In genomic region chr15:34572921-34573320, GRCh38 we compare ENCODE assay signal across 5 cellular contexts. TPM values are rescaled to one million over a fixed set of nuclear protein-coding genes. Genes with fewer than 3 reads are reported as not detected.
A peak's percentile ranks its signal among the peaks of the same experiment; 100 is the strongest.
DNase-seq lines count a peak whose midpoint lies in the region; ATAC-seq, FAIRE-seq and TF ChIP-seq lines count a peak whose summit lies in the region.
"Not testable (repeated sequence)": the region's sequence is repeated elsewhere in the genome, so short reads cannot be mapped to it uniquely, and the experiment has no call there.

No MANE protein-coding gene starts in this region.

- not testable (repeated sequence) for H3K4me2 ChIP-seq in HepG2 (ENCODE audit: low read depth, low read length)

- not testable (repeated sequence) for H3K36me3 Mint-ChIP-seq in activated CD4-positive, alpha-beta T cell treated with anti-CD3 and anti-CD28 coated beads, Interleukin-2, amount 10 ng/mL, durations not matched to agents 24 days and 14 days (ENCODE audit: low read depth); activated T-helper 2 cell treated with anti-CD3 and anti-CD28 coated beads, Interferon-gamma antibody, Interleukin-2, Interleukin-4, amounts not matched to agents 10 μg/mL and 5 μg/mL and 100 μg/mL, durations not matched to agents 14 hours and 24 hours and 36 hours (ENCODE audit: low read depth)

- H3K79me2 ChIP-seq in HepG2 (ENCODE audit: insufficient read depth, low read length), result peaks cover 34% of the 10 kb centered on the region

- POLR2A ChIA-PET in HepG2 (lab: Yijun Ruan, JAX), result not testable (repeated sequence)

- H3K9me3 Mint-ChIP-seq in activated CD4-positive, alpha-beta T cell treated with anti-CD3 and anti-CD28 coated beads, Interleukin-2, amount 10 ng/mL, durations not matched to agents 24 days and 14 days; activated T-helper 2 cell treated with anti-CD3 and anti-CD28 coated beads, Interferon-gamma antibody, Interleukin-2, Interleukin-4, amounts not matched to agents 10 μg/mL and 5 μg/mL and 100 μg/mL, durations not matched to agents 14 hours and 24 hours and 36 hours: not testable (repeated sequence)

- H3K9me3 ChIP-seq in HepG2 (ENCODE audit: low read length), result not testable (repeated sequence)

- not testable (repeated sequence) for H3K9ac ChIP-seq in HepG2 (ENCODE audit: insufficient read depth, low read depth, low read length)

- not testable (repeated sequence) for FAIRE-seq in HepG2 (lab: Jason Lieb, UNC)

- not testable (repeated sequence) for TF ChIP-seq EP300 in HepG2 (IDR thresholded peaks at IDR 0.05; ENCODE audit: low read depth in 2 of 2, low read length in 2 of 2); HepG2 (CRISPR knock-in tag; IDR thresholded peaks at IDR 0.05; ENCODE audit: borderline replicate concordance)

- peaks cover 28% of the 10 kb centered on the region for H3K4me1 Mint-ChIP-seq in activated CD4-positive, alpha-beta T cell treated with anti-CD3 and anti-CD28 coated beads, Interleukin-2, amount 10 ng/mL, durations not matched to agents 24 days and 14 days
- peaks cover 25% of the 10 kb centered on the region for H3K4me1 Mint-ChIP-seq in activated T-helper 2 cell treated with anti-CD3 and anti-CD28 coated beads, Interferon-gamma antibody, Interleukin-2, Interleukin-4, amounts not matched to agents 10 μg/mL and 5 μg/mL and 100 μg/mL, durations not matched to agents 14 hours and 24 hours and 36 hours (ENCODE audit: low read depth)

- intact Hi-C loops in activated CD4-positive, alpha-beta T cell treated with anti-CD3 and anti-CD28 coated beads, Interleukin-2, amount 10 ng/mL, durations not matched to agents 24 days and 14 days (cut with micrococcal nuclease); activated T-helper 2 cell treated with anti-CD3 and anti-CD28 coated beads, Interferon-gamma antibody, Interleukin-2, Interleukin-4, amounts not matched to agents 10 μg/mL and 5 μg/mL and 100 μg/mL, durations not matched to agents 14 hours and 24 hours and 36 hours (cut with micrococcal nuclease); HepG2 (cut with micrococcal nuclease; ENCODE audit: unreplicated experiment): not testable (repeated sequence)

- H3K27ac ChIP-seq in HepG2 (ENCODE audit: extremely low read length, insufficient read depth, low read length), result not testable (repeated sequence)

- not testable (repeated sequence) for H3K36me3 ChIP-seq in HepG2 (replicated peaks in 1 of 2; ENCODE audit: control insufficient read depth in 1 of 2, insufficient read depth in 2 of 2, low read length in 2 of 2)

- H2AFZ ChIP-seq in HepG2 (ENCODE audit: low read length), result not testable (repeated sequence)

- H3K4me1 ChIP-seq in HepG2 (ENCODE audit: insufficient read depth, low read length), result peaks cover 24% of the 10 kb centered on the region

- in situ Hi-C loops in HepG2 (cut with HindIII; ENCODE audit: extremely low pct_ligation_motif_present, low pct_unique_long_range_greater_than_20kb), result not testable (repeated sequence)

- 72% methylated on average over 6 of the region's 6 CpGs for WGBS in HepG2 (ENCODE audit: low lambda C conversion rate)

- CTCF ChIA-PET in HepG2 (lab: Yijun Ruan, JAX; ENCODE audit: low intra/inter-chr PET ratio, low total read pairs), result not testable (repeated sequence)

- not testable (repeated sequence) for H3K27me3 Mint-ChIP-seq in activated CD4-positive, alpha-beta T cell treated with anti-CD3 and anti-CD28 coated beads, Interleukin-2, amount 10 ng/mL, durations not matched to agents 24 days and 14 days; activated T-helper 2 cell treated with anti-CD3 and anti-CD28 coated beads, Interferon-gamma antibody, Interleukin-2, Interleukin-4, amounts not matched to agents 10 μg/mL and 5 μg/mL and 100 μg/mL, durations not matched to agents 14 hours and 24 hours and 36 hours (ENCODE audit: low read depth)

- not testable (repeated sequence) for H3K4me3 ChIP-seq in HepG2 (replicated peaks in 1 of 3; ENCODE audit: insufficient read depth in 1 of 3, low read depth in 2 of 3, low read length in 3 of 3)

- not testable (repeated sequence) for BruUV-seq in HepG2 (replicated peaks; lab: Mats Ljungman, UMichigan)

- not testable (repeated sequence) for TF ChIP-seq RAD21 in HepG2 (CRISPR knock-in tag; IDR thresholded peaks at IDR 0.05)

- not testable (repeated sequence) for H3K4me3 Mint-ChIP-seq in activated CD4-positive, alpha-beta T cell treated with anti-CD3 and anti-CD28 coated beads, Interleukin-2, amount 10 ng/mL, durations not matched to agents 24 days and 14 days; activated T-helper 2 cell treated with anti-CD3 and anti-CD28 coated beads, Interferon-gamma antibody, Interleukin-2, Interleukin-4, amounts not matched to agents 10 μg/mL and 5 μg/mL and 100 μg/mL, durations not matched to agents 14 hours and 24 hours and 36 hours (ENCODE audit: low read depth)

- not testable (repeated sequence) for TF ChIP-seq CTCF in HepG2 (CRISPR knock-in tag; IDR thresholded peaks at IDR 0.05)

- ATAC-seq in GM19397 (IDR thresholded peaks at IDR 0.05; ENCODE audit: unreplicated experiment), result peak; percentile 40
- ATAC-seq in HG03097 (IDR thresholded peaks at IDR 0.05; ENCODE audit: low FRiP score, unreplicated experiment), result peak; percentile 52
- ATAC-seq in HepG2, result peak; percentile 29; the same call in 1 of the 3 replicates

- H4K20me1 ChIP-seq in HepG2 (ENCODE audit: insufficient read depth, low read length), result not testable (repeated sequence)

- DNase-seq in activated CD4-positive, alpha-beta T cell treated with anti-CD3 and anti-CD28 coated beads, Interleukin-2, amount 10 ng/mL, durations not matched to agents 24 days and 14 days, result peak; percentile 35
- not testable (repeated sequence) for DNase-seq in activated T-helper 2 cell treated with anti-CD3 and anti-CD28 coated beads, Interferon-gamma antibody, Interleukin-2, Interleukin-4, amounts not matched to agents 10 μg/mL and 5 μg/mL and 100 μg/mL, durations not matched to agents 14 hours and 24 hours and 36 hours (ENCODE audit: low spot score); HepG2 (ENCODE audit: low spot score)

- not testable (repeated sequence) for H3K27ac Mint-ChIP-seq in activated CD4-positive, alpha-beta T cell treated with anti-CD3 and anti-CD28 coated beads, Interleukin-2, amount 10 ng/mL, durations not matched to agents 24 days and 14 days
- H3K27ac Mint-ChIP-seq in activated T-helper 2 cell treated with anti-CD3 and anti-CD28 coated beads, Interferon-gamma antibody, Interleukin-2, Interleukin-4, amounts not matched to agents 10 μg/mL and 5 μg/mL and 100 μg/mL, durations not matched to agents 14 hours and 24 hours and 36 hours, result peak overlapping the region; percentile 60

- not testable (repeated sequence) for H3K27me3 ChIP-seq in HepG2 (ENCODE audit: control insufficient read depth in 1 of 2, insufficient read depth in 2 of 2, low read length in 2 of 2)

- TF ChIP-seq POLR2A in HepG2 (IDR thresholded peaks at IDR 0.05; ENCODE audit: insufficient read depth in 1 of 2, low read depth in 2 of 2, low read length in 2 of 2), result not testable (repeated sequence)

RNA-seq across cellular contexts. Expression of gene GOLGA8B, which starts 10.5 kb away (rescaled TPM):
- total RNA-seq in activated CD4-positive, alpha-beta T cell treated with anti-CD3 and anti-CD28 coated beads, Interleukin-2, amount 10 ng/mL, durations not matched to agents 24 days and 14 days, result 210 and 234 TPM in 2 replicates
- 215 and 222 TPM in 2 replicates for total RNA-seq in activated T-helper 2 cell treated with anti-CD3 and anti-CD28 coated beads, Interferon-gamma antibody, Interleukin-2, Interleukin-4, amounts not matched to agents 10 μg/mL and 5 μg/mL and 100 μg/mL, durations not matched to agents 14 hours and 24 hours and 36 hours
- total RNA-seq in HepG2 (2016; rRNA removed; fragmentation: Illumina TruSeq; extraction: Trizol), result 6.0 and 38.8 TPM in 2 replicates
- total RNA-seq in HepG2 (2016; cell fraction: cytosol; rRNA removed; fragmentation: Illumina TruSeq; extraction: Trizol; ENCODE audit: low read depth), result 8.7 and 12.0 TPM in 2 replicates
- total RNA-seq in HepG2 (2016; cell fraction: insoluble cytoplasmic fraction; rRNA removed; fragmentation: Illumina TruSeq; extraction: Trizol), result 8.1 and 44.9 TPM in 2 replicates
- 3.0 and 5.0 TPM in 2 replicates for total RNA-seq in HepG2 (2016; cell fraction: membrane; rRNA removed; fragmentation: Illumina TruSeq; extraction: Trizol)
- total RNA-seq in HepG2 (2016; cell fraction: nucleus; rRNA removed; fragmentation: Illumina TruSeq; extraction: Trizol), result 71.1 and 101 TPM in 2 replicates
- polyA plus RNA-seq in HepG2 (2011; rRNA removed), result 89.0 and 104 TPM in 2 replicates
- 13.5 and 14.7 TPM in 2 replicates for polyA plus RNA-seq in HepG2 (2011; cell fraction: cytosol; rRNA removed)
- polyA plus RNA-seq in HepG2 (2011; cell fraction: nucleus; rRNA removed), result 711 and 815 TPM in 2 replicates
- polyA plus RNA-seq in HepG2 (2012), result 130 and 139 TPM in 2 replicates
- 0.51 TPM in 2 replicates for polyA plus RNA-seq in HepG2 (2016; cell fraction: cytosol; fragmentation: Illumina TruSeq; extraction: Trizol; ENCODE audit: low read depth)
- 8.9 and 11.6 TPM in 2 replicates for polyA plus RNA-seq in HepG2 (2016; cell fraction: insoluble cytoplasmic fraction; fragmentation: Illumina TruSeq; extraction: Trizol; ENCODE audit: low read depth)
- polyA plus RNA-seq in HepG2 (2016; cell fraction: membrane; fragmentation: Illumina TruSeq; extraction: Trizol; ENCODE audit: low read depth), result 0.92 and 2.1 TPM in 2 replicates
- 435 and 480 TPM in 2 replicates for polyA plus RNA-seq in HepG2 (2016; cell fraction: nucleus; fragmentation: Illumina TruSeq; extraction: Trizol; ENCODE audit: insufficient read depth, low read depth)
- polyA minus RNA-seq in HepG2 (2011; rRNA and poly(A)+ RNA removed; ENCODE audit: low replicate concordance), result 8.7 and 19.2 TPM in 2 replicates
- 3.5 and 5.4 TPM in 2 replicates for polyA minus RNA-seq in HepG2 (2011; cell fraction: cytosol; rRNA and poly(A)+ RNA removed)
- 122 and 148 TPM in 2 replicates for polyA minus RNA-seq in HepG2 (2011; cell fraction: nucleus; rRNA and poly(A)+ RNA removed)
